ENCODE assay signal across 12 cellular contexts in the genomic region with DNA sequence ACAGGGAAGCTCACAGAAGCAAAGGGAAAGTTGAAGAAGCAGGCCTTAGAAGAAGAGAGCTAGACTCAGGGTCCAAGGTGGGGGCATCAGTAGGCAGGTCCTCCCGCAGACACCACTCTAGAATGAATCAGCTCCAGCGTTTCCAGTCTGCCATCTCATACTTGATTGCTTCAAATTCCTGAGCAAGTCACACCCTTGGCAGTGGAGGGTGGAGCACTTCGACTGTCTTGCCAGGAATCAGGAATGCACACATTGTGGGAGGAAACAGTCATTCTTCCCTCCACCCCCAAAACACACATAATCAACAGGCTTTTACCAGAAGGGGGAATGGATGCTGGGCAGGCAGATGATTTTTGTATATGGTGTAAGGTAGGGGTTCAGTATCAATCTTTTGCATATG.
DNase-seq lines count a peak whose midpoint lies in the region; ATAC-seq and TF ChIP-seq lines count a peak whose summit lies in the region.
"Had no signal": no experiment of that assay in that cellular context is flagged by ENCODE, and none has a peak within 500 bp of the region (broad histone marks: within the 10 kb centered on the region; RNA-seq: fewer than 3 reads in every experiment).

No MANE protein-coding gene starts in this region.

- H3K4me3 ChIP-seq in endodermal cell (ENCODE audit: low read length) = no peak overlapping the region
- H3K4me3 ChIP-seq in lung = no peak overlapping the region

- no peaks in the 10 kb centered on the region for H3K9me3 Mint-ChIP-seq in endodermal cell
- H3K9me3 Mint-ChIP-seq: stimulated activated naive CD8-positive, alpha-beta T cell treated with anti-CD3 and anti-CD28 coated beads, Interleukin-15, Interleukin-2, amounts not matched to agents 100 ng/mL and 50 ng/mL, for 24 hours had no signal

- no peaks in the 10 kb centered on the region for H3K27me3 ChIP-seq in endodermal cell (ENCODE audit: control insufficient read depth, insufficient read depth, low read length, poor library complexity, severe bottlenecking)
- no peaks in the 10 kb centered on the region for H3K27me3 ChIP-seq in lung (ENCODE audit: control insufficient read depth, insufficient read depth)

- H3K36me3 ChIP-seq in endodermal cell (ENCODE audit: control insufficient read depth, insufficient read depth, low read length) (no peaks in the 10 kb centered on the region), lung (ENCODE audit: control insufficient read depth in 2 of 2, insufficient read depth in 2 of 2, low read length in 2 of 2) (no peaks in the 10 kb centered on the region)

- peak; percentile 58 for ATAC-seq in lung (ENCODE audit: insufficient read depth, low FRiP score)
- no peak for ATAC-seq in HG03196 (IDR thresholded peaks at IDR 0.05; ENCODE audit: unreplicated experiment)

- H3K4me1 ChIP-seq in endodermal cell (ENCODE audit: control insufficient read depth, insufficient read depth, low read length) (no peaks in the 10 kb centered on the region), lung (ENCODE audit: control insufficient read depth in 2 of 2, insufficient read depth in 2 of 2, low read length in 2 of 2) (peaks cover 4% of the 10 kb centered on the region in 2 donors)
- H3K4me1 ChIP-seq: parathyroid adenoma had no signal

- 70% methylated on average over 3 of the region's 3 CpGs; no CpG with 5 or more reads in 1 of the 2 experiments for WGBS in endodermal cell (ENCODE audit: insufficient coverage in 1 of 2, insufficient read length in 1 of 2), 2 experiments
- WGBS in lung, 2 donors = 42 to 65% methylated on average over 3 of the region's 3 CpGs

- H3K27ac ChIP-seq in endodermal cell (ENCODE audit: low read depth, low read length) (no peak overlapping the region), lung (ENCODE audit: low read depth in 1 of 2, low read length in 1 of 2) (peak overlapping the region in 1 of 2 donors; percentile 73)
- H3K27ac ChIP-seq: parathyroid adenoma had no signal

- peak overlapping the region; percentile 50 for H3K27ac Mint-ChIP-seq in endodermal cell
- H3K27ac Mint-ChIP-seq: CD14-positive monocyte; stimulated activated naive CD8-positive, alpha-beta T cell treated with anti-CD3 and anti-CD28 coated beads, Interleukin-15, Interleukin-2, amounts not matched to agents 100 ng/mL and 50 ng/mL, for 24 hours had no signal

- peaks cover 6% of the 10 kb centered on the region for H3K36me3 Mint-ChIP-seq in endodermal cell (ENCODE audit: low read depth)
- H3K36me3 Mint-ChIP-seq: CD14-positive monocyte had no signal

- peaks cover 19% of the 10 kb centered on the region for H3K4me1 Mint-ChIP-seq in endodermal cell

- in situ Hi-C loops in ACHN (cut with HindIII; ENCODE audit: low pct_ligation_motif_present, low pct_unique_long_range_greater_than_20kb, low sequenced_read_pairs) = no loop called here

- no peak for TF ChIP-seq CTCF in endodermal cell (conservative IDR thresholded peaks at IDR 0.05)
- no peak for TF ChIP-seq CTCF in lung (IDR thresholded peaks at IDR 0.05; ENCODE audit: control extremely low read depth, extremely low read depth)

- DNase-seq in ACHN (peak; percentile 82), LoVo (ENCODE audit: low spot score) (peak; percentile 90), endodermal cell (no peak), lung (ENCODE audit: low spot score) (peak; percentile 65), CD1c-positive myeloid dendritic cell (ENCODE audit: extremely low spot score) (no peak), posterior vena cava (ENCODE audit: low spot score) (no peak)
- DNase-seq in activated naive CD4-positive, alpha-beta T cell (lab: John Stamatoyannopoulos, UW) = no peak
- DNase-seq: NK-92 treated with Interleukin-12 subunit alpha and Interleukin-12 subunit beta, amount 100 ng/mL, for 24 hours had no signal

- H3K9ac ChIP-seq in endodermal cell (ENCODE audit: extremely low read depth, low read length, poor library complexity, severe bottlenecking) = no peak overlapping the region
- H3K9ac ChIP-seq: parathyroid adenoma had no signal

- H3K27me3 Mint-ChIP-seq in endodermal cell (ENCODE audit: insufficient read depth) = no peaks in the 10 kb centered on the region
- H3K27me3 Mint-ChIP-seq: stimulated activated naive CD8-positive, alpha-beta T cell treated with anti-CD3 and anti-CD28 coated beads, Interleukin-15, Interleukin-2, amounts not matched to agents 100 ng/mL and 50 ng/mL, for 24 hours had no signal

- no peak overlapping the region for H3K4me3 Mint-ChIP-seq in endodermal cell
- H3K4me3 Mint-ChIP-seq: CD14-positive monocyte; stimulated activated naive CD8-positive, alpha-beta T cell treated with anti-CD3 and anti-CD28 coated beads, Interleukin-15, Interleukin-2, amounts not matched to agents 100 ng/mL and 50 ng/mL, for 24 hours had no signal

- intact Hi-C loops in posterior vena cava (cut with DNase I) = no loop called here

- H3K9me3 ChIP-seq in endodermal cell (ENCODE audit: control insufficient read depth, low read length) = no peaks in the 10 kb centered on the region
- H3K9me3 ChIP-seq in lung (ENCODE audit: control insufficient read depth in 2 of 2, insufficient read depth in 1 of 2, low read length in 1 of 2) = peaks cover 0 to 2% of the 10 kb centered on the region in 2 donors

Comparison
In these comparisons a context has a peak if more than half of its experiments do, and no peak if none do; other contexts are left out.
1. DNase-seq: peak in ACHN (single experiment), LoVo (single experiment) and lung (single experiment); none in endodermal cell (single experiment), activated naive CD4-positive, alpha-beta T cell (0 of 4), CD1c-positive myeloid dendritic cell (single experiment) and posterior vena cava (single experiment).